Comparison of ENCODE assay signal across 1 cellular context in the genomic region with DNA sequence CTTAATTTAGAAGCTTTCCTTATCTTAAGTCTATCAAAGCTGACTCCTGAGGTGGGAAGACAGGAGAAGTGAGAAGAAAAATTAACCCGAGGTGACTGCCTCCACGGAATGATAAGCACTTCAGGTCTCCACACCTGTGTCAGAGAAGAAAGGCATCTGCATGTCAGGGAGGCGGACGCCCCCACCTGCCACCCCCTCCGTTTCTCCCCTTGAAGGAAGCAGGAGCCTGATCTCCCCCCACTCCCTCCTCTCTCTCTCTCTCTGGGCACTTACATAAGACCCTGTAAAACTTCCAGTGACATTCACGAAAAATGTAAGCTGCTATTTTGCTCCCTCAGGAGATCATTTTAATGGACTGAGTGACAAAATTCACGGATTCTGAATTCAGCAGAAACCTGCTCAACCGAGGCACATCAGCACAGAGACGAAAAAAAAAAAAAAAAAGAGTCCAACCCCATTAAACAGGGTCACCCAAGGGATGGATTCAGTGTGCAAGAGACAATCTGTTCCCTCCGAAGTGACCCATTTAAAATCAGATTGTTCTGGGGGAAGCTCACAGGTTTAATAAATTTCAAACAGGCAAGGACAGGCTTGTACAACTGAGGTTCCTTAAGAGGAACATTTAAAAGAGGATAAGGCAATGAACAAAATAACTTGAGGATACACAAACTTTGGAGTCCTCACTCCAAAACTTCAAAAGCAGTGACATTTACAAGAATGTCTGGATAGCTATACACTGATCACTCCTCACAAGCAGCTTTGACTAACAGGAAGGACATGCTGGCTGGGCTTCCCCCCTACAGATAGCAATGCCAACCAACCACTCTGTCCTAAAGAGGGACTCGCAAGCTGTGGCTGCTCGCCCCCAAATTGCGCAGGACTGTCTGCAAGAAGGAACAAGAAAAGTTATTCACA.
TF ChIP-seq lines count a peak whose summit lies in the region.

No MANE protein-coding gene starts in this region.

TF ChIP-seq in WTC11, 78 proteins besides CTCF, POLR2A, EP300 and RAD21 (continued from another document):
- TF ChIP-seq, protein P1, sequence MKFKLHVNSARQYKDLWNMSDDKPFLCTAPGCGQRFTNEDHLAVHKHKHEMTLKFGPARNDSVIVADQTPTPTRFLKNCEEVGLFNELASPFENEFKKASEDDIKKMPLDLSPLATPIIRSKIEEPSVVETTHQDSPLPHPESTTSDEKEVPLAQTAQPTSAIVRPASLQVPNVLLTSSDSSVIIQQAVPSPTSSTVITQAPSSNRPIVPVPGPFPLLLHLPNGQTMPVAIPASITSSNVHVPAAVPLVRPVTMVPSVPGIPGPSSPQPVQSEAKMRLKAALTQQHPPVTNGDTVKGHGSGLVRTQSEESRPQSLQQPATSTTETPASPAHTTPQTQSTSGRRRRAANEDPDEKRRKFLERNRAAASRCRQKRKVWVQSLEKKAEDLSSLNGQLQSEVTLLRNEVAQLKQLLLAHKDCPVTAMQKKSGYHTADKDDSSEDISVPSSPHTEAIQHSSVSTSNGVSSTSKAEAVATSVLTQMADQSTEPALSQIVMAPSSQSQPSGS (CRISPR knock-in tag; IDR thresholded peaks at IDR 0.05; ENCODE audit: borderline replicate concordance, low read depth) = no peak
- TF ChIP-seq, protein P2, sequence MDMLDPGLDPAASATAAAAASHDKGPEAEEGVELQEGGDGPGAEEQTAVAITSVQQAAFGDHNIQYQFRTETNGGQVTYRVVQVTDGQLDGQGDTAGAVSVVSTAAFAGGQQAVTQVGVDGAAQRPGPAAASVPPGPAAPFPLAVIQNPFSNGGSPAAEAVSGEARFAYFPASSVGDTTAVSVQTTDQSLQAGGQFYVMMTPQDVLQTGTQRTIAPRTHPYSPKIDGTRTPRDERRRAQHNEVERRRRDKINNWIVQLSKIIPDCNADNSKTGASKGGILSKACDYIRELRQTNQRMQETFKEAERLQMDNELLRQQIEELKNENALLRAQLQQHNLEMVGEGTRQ (CRISPR knock-in tag; IDR thresholded peaks at IDR 0.05) = no peak
- TF ChIP-seq JUN (CRISPR knock-in tag; IDR thresholded peaks at IDR 0.05) (no peak), MAX (CRISPR knock-in tag; IDR thresholded peaks at IDR 0.05) (no peak), IRF1 (CRISPR knock-in tag; IDR thresholded peaks at IDR 0.05) (no peak), E2F4 (CRISPR knock-in tag; IDR thresholded peaks at IDR 0.05; ENCODE audit: borderline replicate concordance, low read depth) (no peak), JAZF1 (CRISPR knock-in tag; IDR thresholded peaks at IDR 0.05) (no peak)
